In the genomic region with DNA sequence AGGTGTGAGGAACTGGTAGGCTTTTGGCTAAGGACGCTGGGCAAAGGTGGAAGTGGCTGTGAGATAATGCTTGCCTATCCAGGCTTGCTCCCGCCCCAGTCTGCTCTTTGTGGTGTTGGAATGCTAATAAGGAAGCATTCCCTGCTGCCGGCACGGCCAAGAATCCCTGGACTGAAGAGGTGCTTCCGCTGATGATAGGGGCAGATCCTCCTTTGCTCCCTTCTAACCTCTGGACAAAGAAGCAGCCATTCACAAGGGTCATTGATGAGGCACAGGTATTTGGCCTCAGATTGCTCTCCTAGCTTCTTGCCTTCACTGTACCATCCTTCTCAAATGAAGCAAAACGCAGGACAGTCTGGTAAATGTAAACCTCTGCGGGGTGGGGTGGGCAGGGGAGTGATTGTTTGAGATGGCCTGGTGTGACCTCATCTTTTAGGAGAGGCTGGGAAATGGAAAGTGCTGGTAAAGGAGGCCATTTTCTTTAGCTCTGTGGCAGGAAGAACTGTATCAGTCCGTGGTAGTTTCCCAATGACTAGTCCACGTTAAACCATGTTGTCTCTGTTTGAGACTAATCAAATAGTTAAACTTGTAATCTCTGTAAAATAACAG, we compare ENCODE assay signal across 8 cellular contexts. TPM values are rescaled to one million over a fixed set of nuclear protein-coding genes. Genes with fewer than 3 reads are reported as not detected.
DNase-seq lines count a peak whose midpoint lies in the region; ATAC-seq and TF ChIP-seq lines count a peak whose summit lies in the region.

No MANE protein-coding gene starts in this region.

- peak overlapping the region; percentile 94 for H3K27ac Mint-ChIP-seq in T-helper 2 cell treated with Interferon-gamma antibody and Interleukin-4, amounts not matched to agents 5 μg/mL and 100 μg/mL, for 36 hours
- peak overlapping the region; percentile 98 for H3K27ac Mint-ChIP-seq in nephron progenitor cell

- H3K4me3 Mint-ChIP-seq in T-helper 2 cell treated with Interferon-gamma antibody and Interleukin-4, amounts not matched to agents 5 μg/mL and 100 μg/mL, for 36 hours, result peak overlapping the region; percentile 92
- H3K4me3 Mint-ChIP-seq in nephron progenitor cell, result peak overlapping the region; percentile 94

- H3K36me3 Mint-ChIP-seq in T-helper 2 cell treated with Interferon-gamma antibody and Interleukin-4, amounts not matched to agents 5 μg/mL and 100 μg/mL, for 36 hours (ENCODE audit: low read depth), result peaks cover 55% of the 10 kb centered on the region
- peaks cover 41% of the 10 kb centered on the region for H3K36me3 Mint-ChIP-seq in nephron progenitor cell (ENCODE audit: low read depth)

- peaks cover 2% of the 10 kb centered on the region for H3K27me3 Mint-ChIP-seq in T-helper 2 cell treated with Interferon-gamma antibody and Interleukin-4, amounts not matched to agents 5 μg/mL and 100 μg/mL, for 36 hours (ENCODE audit: low read depth)
- peaks cover 3% of the 10 kb centered on the region for H3K27me3 Mint-ChIP-seq in nephron progenitor cell (ENCODE audit: low read depth, poor library complexity)

- peak; percentile 53 for DNase-seq in GM20000 (ENCODE audit: low spot score)
- DNase-seq in T-helper 2 cell treated with Interferon-gamma antibody and Interleukin-4, amounts not matched to agents 5 μg/mL and 100 μg/mL, for 36 hours (ENCODE audit: low spot score), result no peak
- peak; percentile 40 for DNase-seq in nephron progenitor cell
- no peak for DNase-seq in NCI-H2171 (lab: John Stamatoyannopoulos, UW)
- no peak for DNase-seq in ureter (ENCODE audit: low spot score)

- peaks cover 40% of the 10 kb centered on the region for H3K4me1 Mint-ChIP-seq in T-helper 2 cell treated with Interferon-gamma antibody and Interleukin-4, amounts not matched to agents 5 μg/mL and 100 μg/mL, for 36 hours (ENCODE audit: low read depth)
- H3K4me1 Mint-ChIP-seq in nephron progenitor cell, result peaks cover 27% of the 10 kb centered on the region

- H3K9me3 Mint-ChIP-seq in T-helper 2 cell treated with Interferon-gamma antibody and Interleukin-4, amounts not matched to agents 5 μg/mL and 100 μg/mL, for 36 hours, result no peaks in the 10 kb centered on the region
- H3K9me3 Mint-ChIP-seq in nephron progenitor cell, result no peaks in the 10 kb centered on the region

- H3K27ac ChIP-seq in 22Rv1, result peak overlapping the region; percentile 94

- peak; percentile 14 for ATAC-seq in esophagus mucosa
- no peak for ATAC-seq in HG02610 (IDR thresholded peaks at IDR 0.05; ENCODE audit: unreplicated experiment)

- TF ChIP-seq CTCF in 22Rv1 (IDR thresholded peaks at IDR 0.05) (no peak), GM20000 (IDR thresholded peaks at IDR 0.05; ENCODE audit: extremely low read depth, missing control alignments) (no peak), nephron progenitor cell (IDR thresholded peaks at IDR 0.05) (no peak)

RNA-seq across cellular contexts. Expression of gene PGAM1, which starts 1.7 kb away (rescaled TPM):
- total RNA-seq in esophagus mucosa, result 324 TPM
- total RNA-seq in ureter, result 190 TPM

RNA-seq across cellular contexts. Expression of gene EXOSC1, which starts 18.1 kb away (rescaled TPM):
- total RNA-seq in esophagus mucosa (30.8 TPM), ureter (41.2 TPM)

RNA-seq across cellular contexts. Expression of gene ZDHHC16, which starts 18.3 kb away (rescaled TPM):
- total RNA-seq in esophagus mucosa, result 23.0 TPM
- total RNA-seq in ureter, result 34.0 TPM

RNA-seq across cellular contexts. Expression of gene RRP12, which starts 26.5 kb away (rescaled TPM):
- total RNA-seq in esophagus mucosa (25.8 TPM), ureter (51.9 TPM)

Comparison
In these comparisons a context has a peak if more than half of its experiments do, and no peak if none do; other contexts are left out.
1. DNase-seq: peak in GM20000 (single experiment) and nephron progenitor cell (single experiment); none in T-helper 2 cell treated with Interferon-gamma antibody and Interleukin-4, amounts not matched to agents 5 μg/mL and 100 μg/mL, for 36 hours (single experiment), NCI-H2171 (single experiment) and ureter (single experiment).